In the genomic region with DNA sequence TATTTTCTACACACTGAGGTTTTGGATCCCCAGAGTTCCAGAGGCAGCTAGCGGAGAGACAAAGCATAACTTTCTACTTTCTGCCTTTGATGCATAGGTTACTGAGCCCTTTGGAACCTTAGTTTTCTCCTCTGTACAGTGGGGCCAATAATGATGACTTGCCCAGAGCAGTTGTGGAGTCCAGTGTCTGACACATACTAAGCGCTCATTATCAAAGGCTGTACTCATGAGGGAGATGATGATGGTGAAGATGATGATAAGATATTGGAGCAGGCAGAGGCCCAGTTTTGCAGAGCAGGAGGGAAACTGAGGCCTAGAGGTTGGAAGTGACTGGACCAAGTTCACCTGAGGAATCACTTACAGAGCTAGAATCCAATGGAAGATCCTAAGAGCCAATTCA, we compare ENCODE assay signal across 18 cellular contexts.
"Had no signal": no experiment of that assay in that cellular context is flagged by ENCODE, and none has a peak within 500 bp of the region (broad histone marks: within the 10 kb centered on the region; RNA-seq: fewer than 3 reads in every experiment).

No MANE protein-coding gene starts in this region.

- ATAC-seq: activated CD8-positive, alpha-beta T cell treated with anti-CD3 and anti-CD28 coated beads for 36 hours; esophagus mucosa; heart right ventricle; natural killer cell treated with Interleukin-12 subunit alpha and Interleukin-12 subunit beta and Interleukin-15 and Interleukin-18, amount 100 ng/mL, for 72 hours had no signal

- H3K36me3 ChIP-seq: heart right ventricle, right atrium auricular region, tibial nerve, vagina had no signal

- H3K27me3 ChIP-seq: right atrium auricular region, tibial nerve, vagina had no signal

- H3K27ac ChIP-seq: heart right ventricle, right atrium auricular region, skin epidermis, tibial nerve, vagina had no signal

- H3K4me3 ChIP-seq: heart right ventricle, right atrium auricular region, skin epidermis, tibial nerve, vagina had no signal

- DNase-seq: activated CD4-positive, alpha-beta T cell treated with anti-CD3 and anti-CD28 coated beads, Interleukin-2, amount 10 ng/mL, durations not matched to agents 24 days and 14 days; activated CD8-positive, alpha-beta T cell treated with anti-CD3 and anti-CD28 coated beads for 36 hours; activated naive CD4-positive, alpha-beta T cell treated with Interleukin-2 at 50 U/mL for 16 hours; activated T-cell treated with anti-CD3 and anti-CD28 coated beads, Interleukin-2, amount 50 U/mL, for 1 hour; cerebellar nuclear complex; effector CD4-positive, alpha-beta T cell; heart right ventricle; immature natural killer cell; stimulated activated CD4-positive, alpha-beta T cell treated with anti-CD3 and anti-CD28 coated beads, Interleukin-15, amount 100 ng/mL, for 24 hours; stimulated activated CD4-positive, alpha-beta T cell treated with anti-CD3 and anti-CD28 coated beads, Interleukin-2, amount 100 ng/mL, for 48 hours; T-helper 1 cell; T-helper 9 cell had no signal

- H3K9me3 ChIP-seq: vagina had no signal
